In the genomic region with DNA sequence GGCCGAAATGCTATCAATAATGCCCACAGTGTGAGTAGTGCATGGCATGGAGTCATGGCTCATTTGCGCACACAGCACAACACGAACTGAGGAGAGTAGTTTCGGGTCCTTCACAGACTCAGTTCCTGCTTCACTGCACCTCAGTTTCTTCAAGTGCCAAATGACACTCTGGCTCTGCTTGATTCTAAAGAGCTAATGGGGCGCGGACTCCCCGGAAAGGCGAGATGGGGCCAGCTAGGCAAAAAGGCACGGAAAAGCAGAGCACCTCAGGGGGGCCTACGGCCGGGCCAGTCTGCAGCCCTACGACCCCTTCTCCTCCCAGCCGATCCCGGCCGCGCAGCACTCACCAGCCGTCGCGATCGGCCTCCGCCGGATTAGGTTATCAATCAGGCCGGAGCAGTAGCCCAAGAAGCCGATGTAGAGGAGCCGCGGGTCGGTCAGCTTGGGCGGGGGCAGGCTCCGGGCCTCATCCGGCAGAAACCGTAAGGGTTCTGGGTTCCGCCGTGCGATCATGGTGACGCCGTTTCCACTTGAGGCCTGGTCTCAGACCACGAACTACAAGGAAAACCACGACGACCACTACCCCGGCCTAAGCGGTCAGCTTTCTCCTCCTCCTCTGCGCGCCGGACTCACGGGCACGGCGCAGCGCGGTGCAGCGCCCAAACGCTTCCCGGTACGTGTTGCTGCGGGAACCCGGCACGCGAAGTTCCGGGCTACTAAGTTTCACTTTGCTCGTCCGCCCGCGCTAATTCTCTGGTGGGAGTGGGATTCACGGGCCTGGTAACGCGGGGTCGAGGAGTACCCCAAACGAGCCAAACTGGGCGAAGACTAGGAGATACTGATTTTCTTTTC, we compare ENCODE assay signal across 8 cellular contexts. TPM values are rescaled to one million over a fixed set of nuclear protein-coding genes. Genes with fewer than 3 reads are reported as not detected.
DNase-seq lines count a peak whose midpoint lies in the region; ATAC-seq and TF ChIP-seq lines count a peak whose summit lies in the region.

Gene NDUFC2, minus strand, starts transcription at position 631 of the 852 bp plus-strand sequence. Its CDS starts 118 bp downstream, at position 513.

- intact Hi-C loops in natural killer cell (cut with micrococcal nuclease): no loop called here

- peak within 1 kb of the TSS; percentile 68 to 83 for H3K27ac Mint-ChIP-seq in natural killer cell

- H3K9me3 Mint-ChIP-seq in natural killer cell: no peaks in the 10 kb centered on the region

- H3K36me3 Mint-ChIP-seq in natural killer cell: no peaks in the 10 kb centered on the region

- H3K4me1 Mint-ChIP-seq in natural killer cell: peaks cover 44 to 50% of the 10 kb centered on the region in 2 donors

- H3K27me3 Mint-ChIP-seq in natural killer cell (ENCODE audit: low read depth in 2 of 2): no peaks in the 10 kb centered on the region

- H3K4me3 ChIP-seq in fibroblast of pulmonary artery (replicated peaks; ENCODE audit: low read depth, low read length): peak within 1 kb of the TSS; percentile 78

- TF ChIP-seq CTCF in fibroblast of pulmonary artery (IDR thresholded peaks at IDR 0.05; ENCODE audit: low read length, missing control alignments): no peak
- no peak for TF ChIP-seq CTCF in natural killer cell (IDR thresholded peaks at IDR 0.05)

- in situ Hi-C loops in KBM-7 (cut with MboI; ENCODE audit: low pct_unique_long_range_greater_than_20kb, low sequenced_read_pairs): no loop called here

- DNase-seq in DMS53 treated with DMSO at 0.1 percent for 48 hours (lab: John Stamatoyannopoulos, UW; ENCODE audit: unreplicated experiment): peak; percentile 86
- DNase-seq in KBM-7: peak; percentile 81
- peak; percentile 91 for DNase-seq in RPMI8226
- peak; percentile 51 for DNase-seq in activated T-helper 9 cell treated with anti-CD3 and anti-CD28 coated beads, Interleukin-2, amount 50 U/mL, for 16 hours (ENCODE audit: low read depth)
- peak; percentile 90 for DNase-seq in fibroblast of pulmonary artery (ENCODE audit: low read depth)
- peak; percentile 64 for DNase-seq in natural killer cell
- DNase-seq in stimulated activated naive CD4-positive, alpha-beta T cell (lab: John Stamatoyannopoulos, UW): peak; percentile 19 to 73 (median 32)

- ATAC-seq in GM21619 (IDR thresholded peaks at IDR 0.05; ENCODE audit: unreplicated experiment): peak; percentile 72
- peak; percentile 86 to 90 (median 89) for ATAC-seq in natural killer cell

- H3K4me3 Mint-ChIP-seq in natural killer cell: peak within 1 kb of the TSS; percentile 90

RNA-seq across cellular contexts. Expression of gene NDUFC2, which starts in this region (rescaled TPM):
- 10 to 100 TPM; 51.8 to 75.4 (median 60.2) TPM for total RNA-seq in natural killer cell

Comparison
In these comparisons a context has a peak if more than half of its experiments do, and no peak if none do; other contexts are left out.
1. Peak in every context shown above with its lines: DNase-seq, ATAC-seq and H3K4me3 ChIP-seq.
2. DNase-seq: peak in every context shown above with its lines; median percentile 91 in RPMI8226; 90 in fibroblast of pulmonary artery; 86 in DMS53 treated with DMSO at 0.1 percent for 48 hours; 81 in KBM-7; 64 in natural killer cell; 51 in activated T-helper 9 cell treated with anti-CD3 and anti-CD28 coated beads, Interleukin-2, amount 50 U/mL, for 16 hours; 32 in stimulated activated naive CD4-positive, alpha-beta T cell.